In the genomic region with DNA sequence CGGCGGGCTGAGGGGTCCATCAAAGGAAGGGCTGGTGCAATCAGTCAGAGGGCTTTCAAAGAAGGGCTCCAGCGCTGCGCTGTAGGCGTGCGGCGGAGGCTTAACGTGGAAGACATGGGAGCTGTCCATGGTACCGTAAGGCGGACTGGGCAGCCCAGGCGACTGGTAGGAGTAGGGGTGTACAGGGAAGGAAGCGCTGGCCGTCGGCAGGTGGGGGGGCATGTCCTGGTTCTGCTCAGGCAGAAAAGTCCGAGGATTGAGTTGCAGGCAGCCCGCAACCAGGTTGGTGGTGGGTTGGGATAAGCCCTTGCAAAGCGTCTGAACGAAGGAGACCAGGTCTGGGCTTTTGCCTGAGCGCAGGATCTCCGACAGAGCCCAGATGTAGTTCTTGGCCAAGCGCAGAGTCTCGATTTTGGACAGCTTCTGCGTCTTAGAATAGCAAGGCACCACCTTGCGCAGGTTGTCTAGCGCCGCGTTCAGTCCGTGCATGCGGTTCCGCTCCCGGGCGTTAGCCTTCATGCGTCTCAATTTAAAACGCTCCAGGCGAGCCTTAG, we compare ENCODE assay signal across 9 cellular contexts. TPM values are rescaled to one million over a fixed set of nuclear protein-coding genes. Genes with fewer than 3 reads are reported as not detected.
DNase-seq lines count a peak whose midpoint lies in the region; ATAC-seq and TF ChIP-seq lines count a peak whose summit lies in the region.
"Had no signal": no experiment of that assay in that cellular context is flagged by ENCODE, and none has a peak within 500 bp of the region (broad histone marks: within the 10 kb centered on the region; RNA-seq: fewer than 3 reads in every experiment).

No MANE protein-coding gene starts in this region.

- no peaks in the 10 kb centered on the region for H3K9me2 ChIP-seq in neural cell (ENCODE audit: insufficient read depth, low read length)

- H3K4me2 ChIP-seq in neural cell (ENCODE audit: low read length), result no peak overlapping the region

- H3K27ac ChIP-seq in epithelial cell of prostate (no peak overlapping the region), neural cell (ENCODE audit: low read length) (no peak overlapping the region)

- H3K9me3 ChIP-seq in neural cell (ENCODE audit: low read length), result peaks cover 23% of the 10 kb centered on the region

- DNase-seq in Daoy (ENCODE audit: low read depth) (peak; percentile 71), HK-2 (ENCODE audit: unreplicated experiment) (peak; percentile 58), epithelial cell of prostate (ENCODE audit: low read depth, low spot score) (peak; percentile 5), HCEC 1CT (no peak), GF-D8 (lab: John Stamatoyannopoulos, UW) (no peak)
- peak; percentile 81 for DNase-seq in activated CD8-positive, alpha-beta memory T cell treated with anti-CD3 and anti-CD28 coated beads for 24 hours

- H2AFZ ChIP-seq in neural cell (ENCODE audit: low read depth, low read length), result no peak overlapping the region

- no peak for ATAC-seq in HG02623 (IDR thresholded peaks at IDR 0.05; ENCODE audit: unreplicated experiment)

- no peaks in the 10 kb centered on the region for H4K20me1 ChIP-seq in neural cell (ENCODE audit: insufficient read depth)

- no peaks in the 10 kb centered on the region for H3K79me2 ChIP-seq in neural cell (replicated peaks; ENCODE audit: insufficient read depth, low read length)

- no peak overlapping the region for H3K9ac ChIP-seq in neural cell (ENCODE audit: low read length)

- H3F3A ChIP-seq in neural cell (ENCODE audit: insufficient read depth, low read length, poor library complexity, severe bottlenecking), result no peaks in the 10 kb centered on the region

- no peak for TF ChIP-seq RAD21 in neural cell (conservative IDR thresholded peaks at IDR 0.05)

- no peak for TF ChIP-seq CTCF in neural cell (IDR thresholded peaks at IDR 0.05; ENCODE audit: poor library complexity, severe bottlenecking)

- TF ChIP-seq EP300 in neural cell (conservative IDR thresholded peaks at IDR 0.05; ENCODE audit: poor library complexity, severe bottlenecking), result no peak

- peaks cover 100% of the 10 kb centered on the region for H3K27me3 ChIP-seq in neural cell (ENCODE audit: insufficient read depth, low read depth, low read length)

- peak overlapping the region; percentile 26 for H3K4me3 ChIP-seq in neural cell (ENCODE audit: low read length)

- H3K36me3 ChIP-seq in neural cell (ENCODE audit: insufficient read depth, low read length), result no peaks in the 10 kb centered on the region

TF ChIP-seq in neural cell, 6 proteins besides CTCF, POLR2A, EP300 and RAD21:
- TF ChIP-seq TAF1 (IDR thresholded peaks at IDR 0.05; ENCODE audit: low read depth) (no peak), SMC3 (conservative IDR thresholded peaks at IDR 0.05; ENCODE audit: poor library complexity) (no peak), POLR2AphosphoS5 (IDR thresholded peaks at IDR 0.05) (peak; percentile 12), MXI1 (conservative IDR thresholded peaks at IDR 0.05; ENCODE audit: poor library complexity, severe bottlenecking) (no peak), EZH2 (IDR thresholded peaks at IDR 0.05; ENCODE audit: borderline replicate concordance, insufficient read depth, low read length, poor library complexity, severe bottlenecking) (peak; percentile 48)
- TF ChIP-seq, protein P1, sequence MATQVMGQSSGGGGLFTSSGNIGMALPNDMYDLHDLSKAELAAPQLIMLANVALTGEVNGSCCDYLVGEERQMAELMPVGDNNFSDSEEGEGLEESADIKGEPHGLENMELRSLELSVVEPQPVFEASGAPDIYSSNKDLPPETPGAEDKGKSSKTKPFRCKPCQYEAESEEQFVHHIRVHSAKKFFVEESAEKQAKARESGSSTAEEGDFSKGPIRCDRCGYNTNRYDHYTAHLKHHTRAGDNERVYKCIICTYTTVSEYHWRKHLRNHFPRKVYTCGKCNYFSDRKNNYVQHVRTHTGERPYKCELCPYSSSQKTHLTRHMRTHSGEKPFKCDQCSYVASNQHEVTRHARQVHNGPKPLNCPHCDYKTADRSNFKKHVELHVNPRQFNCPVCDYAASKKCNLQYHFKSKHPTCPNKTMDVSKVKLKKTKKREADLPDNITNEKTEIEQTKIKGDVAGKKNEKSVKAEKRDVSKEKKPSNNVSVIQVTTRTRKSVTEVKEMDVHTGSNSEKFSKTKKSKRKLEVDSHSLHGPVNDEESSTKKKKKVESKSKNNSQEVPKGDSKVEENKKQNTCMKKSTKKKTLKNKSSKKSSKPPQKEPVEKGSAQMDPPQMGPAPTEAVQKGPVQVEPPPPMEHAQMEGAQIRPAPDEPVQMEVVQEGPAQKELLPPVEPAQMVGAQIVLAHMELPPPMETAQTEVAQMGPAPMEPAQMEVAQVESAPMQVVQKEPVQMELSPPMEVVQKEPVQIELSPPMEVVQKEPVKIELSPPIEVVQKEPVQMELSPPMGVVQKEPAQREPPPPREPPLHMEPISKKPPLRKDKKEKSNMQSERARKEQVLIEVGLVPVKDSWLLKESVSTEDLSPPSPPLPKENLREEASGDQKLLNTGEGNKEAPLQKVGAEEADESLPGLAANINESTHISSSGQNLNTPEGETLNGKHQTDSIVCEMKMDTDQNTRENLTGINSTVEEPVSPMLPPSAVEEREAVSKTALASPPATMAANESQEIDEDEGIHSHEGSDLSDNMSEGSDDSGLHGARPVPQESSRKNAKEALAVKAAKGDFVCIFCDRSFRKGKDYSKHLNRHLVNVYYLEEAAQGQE (IDR thresholded peaks at IDR 0.05; ENCODE audit: borderline replicate concordance), result peak; percentile 90

RNA-seq across cellular contexts. Expression of a gene that starts 2.2 kb away (rescaled TPM):
- 0.09 TPM in 1 of 2 replicates, not detected in the other for total RNA-seq in Daoy (2014; rRNA removed; shearing (Covaris generic))
- polyA plus RNA-seq in neural cell, result not detected in 2 replicates
- 0.23 TPM in 1 of 2 replicates, not detected in the other for polyA minus RNA-seq in neural cell
- total RNA-seq: lower leg skin had no signal

RNA-seq across cellular contexts. Expression of a gene that starts 21.2 kb away (rescaled TPM):
- total RNA-seq in Daoy (2014; rRNA removed; shearing (Covaris generic)), result 0.29 TPM in 1 of 2 replicates, not detected in the other
- polyA plus RNA-seq in neural cell, result not detected in 2 replicates
- 0.49 TPM in 1 of 2 replicates, not detected in the other for polyA minus RNA-seq in neural cell
- total RNA-seq: lower leg skin had no signal

Comparison
In these comparisons a context has a peak if more than half of its experiments do, and no peak if none do; other contexts are left out.
1. DNase-seq: peak in Daoy (single experiment), HK-2 (single experiment), activated CD8-positive, alpha-beta memory T cell treated with anti-CD3 and anti-CD28 coated beads for 24 hours (single experiment) and epithelial cell of prostate (single experiment); none in HCEC 1CT (single experiment) and GF-D8 (single experiment).